8 cellular contexts compared by ENCODE assay signal in genomic region chr10:116741391-116742351, GRCh38. TPM values are rescaled to one million over a fixed set of nuclear protein-coding genes. Genes with fewer than 3 reads are reported as not detected.
DNase-seq lines count a peak whose midpoint lies in the region; ATAC-seq, FAIRE-seq and TF ChIP-seq lines count a peak whose summit lies in the region.

No MANE protein-coding gene starts in this region.

- H2BK15ac ChIP-seq in mesenchymal stem cell (ENCODE audit: low read depth, poor library complexity, severe bottlenecking) = no peak overlapping the region

- peak overlapping the region; percentile 37 for H2BK5ac ChIP-seq in mesenchymal stem cell (ENCODE audit: low read depth, low read length, poor library complexity, severe bottlenecking)

- no peak for ATAC-seq in activated naive CD8-positive, alpha-beta T cell treated with anti-CD3 and anti-CD28 coated beads, Interleukin-2, amount 50 U/mL, for 24 hours
- ATAC-seq in HG03558 (IDR thresholded peaks at IDR 0.05; ENCODE audit: extremely low read depth, unreplicated experiment) = peak; percentile 8

- WGBS in mesenchymal stem cell = 2% methylated on average over 62 of the region's 93 CpGs

- H4K8ac ChIP-seq in mesenchymal stem cell (ENCODE audit: low read length) = peak overlapping the region; percentile 80

- peaks cover 54% of the 10 kb centered on the region for H3K27me3 Mint-ChIP-seq in activated naive CD8-positive, alpha-beta T cell
- H3K27me3 Mint-ChIP-seq in activated naive CD8-positive, alpha-beta T cell treated with anti-CD3 and anti-CD28 coated beads, Interleukin-2, amount 50 U/mL, for 24 hours = peaks cover 69% of the 10 kb centered on the region

- no peak for FAIRE-seq in urothelium cell line (lab: Jason Lieb, UNC)

- no peak overlapping the region for H4K91ac ChIP-seq in mesenchymal stem cell (ENCODE audit: low read length)

- peak overlapping the region in 1 of 2 experiments; percentile 52 for H3K4ac ChIP-seq in mesenchymal stem cell (ENCODE audit: low read depth in 1 of 2, low read length in 2 of 2)

- peak overlapping the region; percentile 71 to 75 for H3K18ac ChIP-seq in mesenchymal stem cell (ENCODE audit: low read depth in 1 of 2, low read length in 2 of 2)

- peaks cover 38% of the 10 kb centered on the region for H3K4me1 ChIP-seq in mesenchymal stem cell (ENCODE audit: control insufficient read depth, insufficient read depth, low read depth, low read length)

- H3K23ac ChIP-seq in mesenchymal stem cell (ENCODE audit: low read length in 2 of 2) = peak overlapping the region; percentile 13 to 57

- peaks cover 4% of the 10 kb centered on the region for H3K4me1 Mint-ChIP-seq in activated naive CD8-positive, alpha-beta T cell (ENCODE audit: low read depth)
- peaks cover 4% of the 10 kb centered on the region for H3K4me1 Mint-ChIP-seq in activated naive CD8-positive, alpha-beta T cell treated with anti-CD3 and anti-CD28 coated beads, Interleukin-2, amount 50 U/mL, for 24 hours

- no peak for TF ChIP-seq CTCF in choroid plexus epithelial cell (conservative IDR thresholded peaks at IDR 0.05; ENCODE audit: low read depth, low read length)

- peaks cover 0 to 13% of the 10 kb centered on the region in 2 experiments for H3K36me3 ChIP-seq in mesenchymal stem cell (ENCODE audit: control insufficient read depth in 1 of 2, insufficient read depth in 2 of 2, low read depth in 1 of 2, low read length in 2 of 2)

- H3K9me3 Mint-ChIP-seq in activated naive CD8-positive, alpha-beta T cell (ENCODE audit: low read depth) = peaks cover 5% of the 10 kb centered on the region
- H3K9me3 Mint-ChIP-seq in activated naive CD8-positive, alpha-beta T cell treated with anti-CD3 and anti-CD28 coated beads, Interleukin-2, amount 50 U/mL, for 24 hours = no peaks in the 10 kb centered on the region

- peak overlapping the region; percentile 54 for H2AFZ ChIP-seq in mesenchymal stem cell (ENCODE audit: low read depth, low read length)

- H3K27ac Mint-ChIP-seq in activated naive CD8-positive, alpha-beta T cell = no peak overlapping the region
- H3K27ac Mint-ChIP-seq in activated naive CD8-positive, alpha-beta T cell treated with anti-CD3 and anti-CD28 coated beads, Interleukin-2, amount 50 U/mL, for 24 hours = no peak overlapping the region

- H3K27ac ChIP-seq in mesenchymal stem cell (ENCODE audit: low read length, poor library complexity, severe bottlenecking) = peak overlapping the region; percentile 62

- peak overlapping the region; percentile 62 for H3K4me3 ChIP-seq in choroid plexus epithelial cell (ENCODE audit: low read depth, low read length)
- peak overlapping the region; percentile 82 to 98 for H3K4me3 ChIP-seq in mesenchymal stem cell (ENCODE audit: insufficient read depth in 1 of 2, low read depth in 1 of 2, low read length in 2 of 2)

- H3K79me1 ChIP-seq in mesenchymal stem cell (replicated peaks; ENCODE audit: low read length, poor library complexity, severe bottlenecking) = peaks cover 11% of the 10 kb centered on the region

- H3K36me3 Mint-ChIP-seq in activated naive CD8-positive, alpha-beta T cell = peaks cover 3% of the 10 kb centered on the region
- H3K36me3 Mint-ChIP-seq in activated naive CD8-positive, alpha-beta T cell treated with anti-CD3 and anti-CD28 coated beads, Interleukin-2, amount 50 U/mL, for 24 hours (ENCODE audit: low read depth) = no peaks in the 10 kb centered on the region

- no peaks in the 10 kb centered on the region for H3K27me3 ChIP-seq in mesenchymal stem cell (ENCODE audit: control insufficient read depth in 1 of 2, insufficient read depth in 1 of 2, low read length in 2 of 2)

- H2BK12ac ChIP-seq in mesenchymal stem cell (ENCODE audit: low read length in 2 of 2) = no peak overlapping the region

- no peak overlapping the region for H2BK120ac ChIP-seq in mesenchymal stem cell (ENCODE audit: low read depth, low read length)

- H3K9me3 ChIP-seq in mesenchymal stem cell (ENCODE audit: control insufficient read depth, low read length) = no peaks in the 10 kb centered on the region

- H2AK5ac ChIP-seq in mesenchymal stem cell (ENCODE audit: low read length, severe bottlenecking) = no peak overlapping the region

- peak overlapping the region; percentile 57 for H3K4me3 Mint-ChIP-seq in activated naive CD8-positive, alpha-beta T cell
- H3K4me3 Mint-ChIP-seq in activated naive CD8-positive, alpha-beta T cell treated with anti-CD3 and anti-CD28 coated beads, Interleukin-2, amount 50 U/mL, for 24 hours = no peak overlapping the region

- peak overlapping the region; percentile 42 for H3K4me2 ChIP-seq in mesenchymal stem cell (ENCODE audit: low read length, poor library complexity, severe bottlenecking)

- peak overlapping the region; percentile 76 for H3K9ac ChIP-seq in mesenchymal stem cell (ENCODE audit: low read length)

- no peak for DNase-seq in activated naive CD8-positive, alpha-beta T cell treated with anti-CD3 and anti-CD28 coated beads, Interleukin-2, amount 50 U/mL, for 24 hours
- no peak for DNase-seq in choroid plexus epithelial cell (ENCODE audit: low read depth)
- DNase-seq in mesenchymal stem cell = peak; percentile 29
- DNase-seq in urothelium cell line (ENCODE audit: low spot score) = peak; percentile 31
- DNase-seq in NCI-H2081 treated with DMSO at 0.1 percent for 48 hours (lab: John Stamatoyannopoulos, UW) = no peak
- DNase-seq in KG1 (lab: John Stamatoyannopoulos, UW) = no peak

- peak overlapping the region in 1 of 2 experiments; percentile 61 for H3K14ac ChIP-seq in mesenchymal stem cell (ENCODE audit: low read length in 2 of 2)

RNA-seq across cellular contexts. Expression of gene HSPA12A, which starts 0.7 kb away (rescaled TPM):
- polyA plus RNA-seq in mesenchymal stem cell (2013, experiment 1 of 2) = 3.9 TPM
- 3.8 TPM for polyA plus RNA-seq in mesenchymal stem cell (2013, experiment 2 of 2)

Comparison
In these comparisons a context has a peak if more than half of its experiments do, and no peak if none do; other contexts are left out.
1. DNase-seq: peak in mesenchymal stem cell (single experiment) and urothelium cell line (single experiment); none in activated naive CD8-positive, alpha-beta T cell treated with anti-CD3 and anti-CD28 coated beads, Interleukin-2, amount 50 U/mL, for 24 hours (single experiment), choroid plexus epithelial cell (single experiment), NCI-H2081 treated with DMSO at 0.1 percent for 48 hours (single experiment) and KG1 (single experiment).